Comparison of ENCODE assay signal across 8 cellular contexts in genomic region chr5:1011226-1011631, GRCh38. TPM values are rescaled to one million over a fixed set of nuclear protein-coding genes. Genes with fewer than 3 reads are reported as not detected.
DNase-seq lines count a peak whose midpoint lies in the region; ATAC-seq, FAIRE-seq and TF ChIP-seq lines count a peak whose summit lies in the region.

No MANE protein-coding gene starts in this region.

- no peak overlapping the region for H3K9ac ChIP-seq in parathyroid adenoma

- TF ChIP-seq CTCF in HFFc6 (IDR thresholded peaks at IDR 0.05) = peak; percentile 55
- TF ChIP-seq CTCF in chondrocyte (IDR thresholded peaks at IDR 0.05) = peak; percentile 50
- peak; percentile 24 for TF ChIP-seq CTCF in parathyroid adenoma (IDR thresholded peaks at IDR 0.05)

- WGBS in small intestine, 3 donors = 44 to 62% (median 45%) methylated on average over 11 of the region's 11 CpGs

- H3K27ac Mint-ChIP-seq in CD4-positive, alpha-beta memory T cell = no peak overlapping the region
- no peak overlapping the region for H3K27ac Mint-ChIP-seq in HFFc6
- H3K27ac Mint-ChIP-seq in chondrocyte (ENCODE audit: unreplicated experiment) = no peak overlapping the region

- peak overlapping the region in 4 of 8 donors; percentile 2 to 57 (median 50) for H3K4me3 Mint-ChIP-seq in CD4-positive, alpha-beta memory T cell
- H3K4me3 Mint-ChIP-seq in HFFc6 = no peak overlapping the region
- H3K4me3 Mint-ChIP-seq in chondrocyte (ENCODE audit: unreplicated experiment) = no peak overlapping the region

- no peak for ATAC-seq in HG03025 (IDR thresholded peaks at IDR 0.05; ENCODE audit: low FRiP score, unreplicated experiment)

- H3K4me2 ChIP-seq in parathyroid adenoma (ENCODE audit: low read length) = no peak overlapping the region

- H3K36me3 Mint-ChIP-seq in CD4-positive, alpha-beta memory T cell = no peaks in the 10 kb centered on the region
- no peaks in the 10 kb centered on the region for H3K36me3 Mint-ChIP-seq in HFFc6 (ENCODE audit: low read depth)
- H3K36me3 Mint-ChIP-seq in chondrocyte (ENCODE audit: low read depth) = no peaks in the 10 kb centered on the region

- H3K27me3 Mint-ChIP-seq in CD4-positive, alpha-beta memory T cell = peaks cover 23 to 34% of the 10 kb centered on the region in 2 donors
- H3K27me3 Mint-ChIP-seq in HFFc6 (ENCODE audit: insufficient read depth) (peaks cover 58% of the 10 kb centered on the region), chondrocyte (ENCODE audit: low read depth) (peaks cover 52% of the 10 kb centered on the region)

- FAIRE-seq in small intestine (lab: Jason Lieb, UNC) (no peak), RCC 7860 (lab: Jason Lieb, UNC) (no peak)

- H3K27ac ChIP-seq in CD4-positive, alpha-beta memory T cell (ENCODE audit: low read depth, low read length) = no peak overlapping the region
- H3K27ac ChIP-seq in parathyroid adenoma (no peak overlapping the region), small intestine (ENCODE audit: low read depth in 1 of 2, low read length in 1 of 2) (no peak overlapping the region)

- no peaks in the 10 kb centered on the region for H3K9me3 Mint-ChIP-seq in CD4-positive, alpha-beta memory T cell
- H3K9me3 Mint-ChIP-seq in HFFc6 (no peaks in the 10 kb centered on the region), chondrocyte (ENCODE audit: low read depth) (no peaks in the 10 kb centered on the region)

- intact Hi-C loops in CD4-positive, alpha-beta memory T cell (cut with micrococcal nuclease) = no loop called here

- peaks cover 2 to 28% (median 8%) of the 10 kb centered on the region in 4 donors for H3K4me1 Mint-ChIP-seq in CD4-positive, alpha-beta memory T cell
- H3K4me1 Mint-ChIP-seq in HFFc6 (ENCODE audit: low read depth) (no peaks in the 10 kb centered on the region), chondrocyte (ENCODE audit: low read depth) (peaks cover 3% of the 10 kb centered on the region)

- H2AFZ ChIP-seq in parathyroid adenoma = no peak overlapping the region

- H3K27me3 ChIP-seq in CD4-positive, alpha-beta memory T cell (ENCODE audit: insufficient read depth, low read length) = peaks cover 24% of the 10 kb centered on the region
- H3K27me3 ChIP-seq in parathyroid adenoma (ENCODE audit: control insufficient read depth, insufficient read depth, low read length) = no peaks in the 10 kb centered on the region
- peaks cover 16 to 17% of the 10 kb centered on the region in 2 donors for H3K27me3 ChIP-seq in small intestine (ENCODE audit: control insufficient read depth in 2 of 2, insufficient read depth in 2 of 2, low read length in 2 of 2)

- no peaks in the 10 kb centered on the region for H3K79me2 ChIP-seq in parathyroid adenoma

- H3K4me1 ChIP-seq in CD4-positive, alpha-beta memory T cell (ENCODE audit: insufficient read depth, low read length) = peaks cover 8% of the 10 kb centered on the region
- H3K4me1 ChIP-seq in parathyroid adenoma = no peaks in the 10 kb centered on the region
- no peaks in the 10 kb centered on the region for H3K4me1 ChIP-seq in small intestine (ENCODE audit: control insufficient read depth in 2 of 2, insufficient read depth in 1 of 2, low read depth in 1 of 2, low read length in 1 of 2)

- no peak overlapping the region for H3K4me3 ChIP-seq in CD4-positive, alpha-beta memory T cell (ENCODE audit: low read length in 2 of 2)
- H3K4me3 ChIP-seq in parathyroid adenoma (ENCODE audit: low read depth, low read length) (no peak overlapping the region), small intestine (ENCODE audit: low read depth in 1 of 2, low read length in 2 of 2) (no peak overlapping the region)

- CTCF ChIA-PET in CD4-positive, alpha-beta memory T cell (lab: Charles Lee; ENCODE audit: partially characterized antibody) = interaction anchor here (0.6 to 1.4 kb wide), 3 partner anchors 56 to 89 kb away, joined by 3 to 4 read pairs (median 3); no protein-coding TSS in a partner anchor

- POLR2A ChIA-PET in CD4-positive, alpha-beta memory T cell (lab: Charles Lee; ENCODE audit: partially characterized antibody) = interaction anchor here (1.0 kb wide), 1 partner anchor 9 kb away, joined by 4 read pairs; no protein-coding TSS in a partner anchor

- no peaks in the 10 kb centered on the region for H3K9me3 ChIP-seq in CD4-positive, alpha-beta memory T cell (ENCODE audit: control insufficient read depth in 1 of 2, low read length in 2 of 2)
- H3K9me3 ChIP-seq in parathyroid adenoma (ENCODE audit: control insufficient read depth, low read length) (no peaks in the 10 kb centered on the region), small intestine (ENCODE audit: control insufficient read depth, low read depth) (no peaks in the 10 kb centered on the region)

- DNase-seq in CD4-positive, alpha-beta memory T cell = peak; percentile 34 to 52 (median 44)
- DNase-seq in HFFc6 (no peak), SW480 (ENCODE audit: low spot score) (peak; percentile 67), chondrocyte (ENCODE audit: low spot score) (peak; percentile 78), small intestine (no peak), RCC 7860 (ENCODE audit: low spot score) (no peak)

- no peaks in the 10 kb centered on the region for H3K36me3 ChIP-seq in CD4-positive, alpha-beta memory T cell (ENCODE audit: insufficient read depth, low read length)
- H3K36me3 ChIP-seq in parathyroid adenoma (ENCODE audit: control insufficient read depth, insufficient read depth, low read length) = no peaks in the 10 kb centered on the region
- no peaks in the 10 kb centered on the region for H3K36me3 ChIP-seq in small intestine (ENCODE audit: control insufficient read depth in 2 of 2, insufficient read depth in 2 of 2, low read length in 2 of 2)

RNA-seq across cellular contexts. Expression of gene NKD2, which starts 2.6 kb away (rescaled TPM):
- not detected for total RNA-seq in CD4-positive, alpha-beta memory T cell
- polyA plus RNA-seq in CD4-positive, alpha-beta memory T cell = not detected
- not detected for total RNA-seq in HFFc6 (2021; fragmentation: NEBNext Ultra II Directional; extraction: Animal tissue kit (Norgen Biotek cat#: 25700))
- total RNA-seq in chondrocyte = not detected in 3 replicates
- 1 to 10 TPM in 1 of 3 donors, under 1 TPM in 2; 0.22 to 3.7 (median 0.81) TPM for polyA plus RNA-seq in small intestine

Comparison
In these comparisons a context has a peak if more than half of its experiments do, and no peak if none do; other contexts are left out.
1. DNase-seq: peak in CD4-positive, alpha-beta memory T cell (5 of 5), SW480 (single experiment) and chondrocyte (single experiment); none in HFFc6 (single experiment), small intestine (single experiment) and RCC 7860 (single experiment).
2. Peak in every context shown above with its lines, with median percentiles within 50 percentile points of each other: CTCF ChIP-seq.